8 cellular contexts compared by ENCODE assay signal in genomic region chr10:110355922-110356627, GRCh38. TPM values are rescaled to one million over a fixed set of nuclear protein-coding genes. Genes with fewer than 3 reads are reported as not detected.
A peak's percentile ranks its signal among the peaks of the same experiment; 100 is the strongest.
DNase-seq lines count a peak whose midpoint lies in the region; ATAC-seq lines count a peak whose summit lies in the region.

No MANE protein-coding gene starts in this region.

- peak overlapping the region in 4 of 6 donors; percentile 44 to 90 (median 58) for H3K27ac Mint-ChIP-seq in immature natural killer cell

- peak; percentile 77 for DNase-seq in RKO (ENCODE audit: low spot score)
- DNase-seq in immature natural killer cell: no peak
- no peak for DNase-seq in NCI-H187 (lab: John Stamatoyannopoulos, UW)
- DNase-seq in retina: no peak
- DNase-seq in left lobe of liver (ENCODE audit: low spot score): no peak
- DNase-seq in AML-193 (lab: John Stamatoyannopoulos, UW): no peak

- ATAC-seq in GM18508 (IDR thresholded peaks at IDR 0.05; ENCODE audit: insufficient read depth, unreplicated experiment) (peak; percentile 1), HG02588 (IDR thresholded peaks at IDR 0.05; ENCODE audit: unreplicated experiment) (peak; percentile 19), left lobe of liver (no peak)

- H3K9me3 Mint-ChIP-seq in immature natural killer cell: no peaks in the 10 kb centered on the region

- H3K36me3 Mint-ChIP-seq in immature natural killer cell: no peaks in the 10 kb centered on the region

- peak overlapping the region in 2 of 5 donors; percentile 12 to 77 for H3K4me3 Mint-ChIP-seq in immature natural killer cell

- peaks cover 2 to 7% (median 6%) of the 10 kb centered on the region in 3 donors for H3K27me3 Mint-ChIP-seq in immature natural killer cell (ENCODE audit: low read depth in 3 of 3)

- H3K4me1 Mint-ChIP-seq in immature natural killer cell: peaks cover 7 to 16% of the 10 kb centered on the region in 2 donors

RNA-seq across cellular contexts. Expression of gene SMNDC1, which starts 51.4 kb away (rescaled TPM):
- polyA plus RNA-seq in immature natural killer cell: 10 to 100 TPM; 12.3 to 26.4 (median 16.3) TPM
- total RNA-seq in left lobe of liver: 8.8 TPM
